11 cellular contexts compared by ENCODE assay signal in the genomic region with DNA sequence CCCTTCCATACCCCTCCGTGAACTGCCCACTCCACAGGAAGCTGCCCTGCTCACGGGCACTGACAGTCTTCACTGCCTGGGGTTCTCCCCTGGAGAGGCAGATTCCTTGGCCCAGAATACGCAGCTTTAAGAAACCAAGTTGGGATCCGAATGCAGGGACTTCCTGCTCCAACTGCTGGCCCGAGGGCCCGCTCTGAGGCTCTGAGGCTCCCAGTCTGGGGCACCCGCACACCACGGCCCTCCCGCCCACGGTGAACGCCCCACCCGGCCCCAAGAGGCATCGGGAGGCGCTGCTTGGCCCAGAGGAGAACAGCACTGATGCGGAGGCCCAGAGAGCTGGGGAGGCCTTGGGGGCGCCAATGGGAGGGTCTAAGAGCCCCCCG. TPM values are rescaled to one million over a fixed set of nuclear protein-coding genes. Genes with fewer than 3 reads are reported as not detected.
DNase-seq lines count a peak whose midpoint lies in the region; TF ChIP-seq lines count a peak whose summit lies in the region.
"Had no signal": no experiment of that assay in that cellular context is flagged by ENCODE, and none has a peak within 500 bp of the region (broad histone marks: within the 10 kb centered on the region; RNA-seq: fewer than 3 reads in every experiment).

No MANE protein-coding gene starts in this region.

- H3K27ac Mint-ChIP-seq in osteocyte (ENCODE audit: unreplicated experiment) = peak overlapping the region; percentile 91

- H3K27me3 Mint-ChIP-seq in osteocyte (ENCODE audit: unreplicated experiment) = no peaks in the 10 kb centered on the region

- peak overlapping the region; percentile 29 for H3K4me3 Mint-ChIP-seq in osteocyte (ENCODE audit: unreplicated experiment)

- DNase-seq in stimulated activated CD4-positive, alpha-beta T cell treated with anti-CD3 and anti-CD28 coated beads, Interleukin-1b, Interleukin-23, amount 100 ng/mL, for 48 hours = peak; percentile 0
- no peak for DNase-seq in stimulated activated CD4-positive, alpha-beta T cell treated with anti-CD3 and anti-CD28 coated beads, Interleukin-4, amount 100 ng/mL, for 24 hours
- DNase-seq in cardiac septum (ENCODE audit: low spot score) (peak; percentile 73), osteocyte (ENCODE audit: extremely low spot score, unreplicated experiment) (no peak), HPDE6-E6E7 (ENCODE audit: extremely low spot score) (no peak), DMS53 (lab: John Stamatoyannopoulos, UW) (no peak), iPS-NIHi7 (ENCODE audit: extremely low spot score) (no peak), UCSD-AML1 (lab: John Stamatoyannopoulos, UW; ENCODE audit: unreplicated experiment) (no peak)
- DNase-seq: activated CD8-positive, alpha-beta memory T cell treated with anti-CD3 and anti-CD28 coated beads, Interleukin-2, amount 50 U/mL, for 48 hours; NCI-H187 had no signal

- intact Hi-C loops in cardiac septum (cut with DNase I) = no loop called here

- peaks cover 57% of the 10 kb centered on the region for H3K4me1 Mint-ChIP-seq in osteocyte (ENCODE audit: unreplicated experiment)

- no peaks in the 10 kb centered on the region for H3K9me3 Mint-ChIP-seq in osteocyte (ENCODE audit: unreplicated experiment)

- TF ChIP-seq CTCF in osteocyte (IDR thresholded peaks at IDR 0.05) = no peak

- H3K36me3 Mint-ChIP-seq in osteocyte (ENCODE audit: unreplicated experiment) = no peaks in the 10 kb centered on the region

RNA-seq across cellular contexts. Expression of gene IGF2, which starts 42.3 kb away (rescaled TPM):
- total RNA-seq in cardiac septum (87.7 TPM), osteocyte (521 and 590 TPM in 2 replicates)
- total RNA-seq: G401 had no signal

Comparison
In these comparisons a context has a peak if more than half of its experiments do, and no peak if none do; other contexts are left out.
1. DNase-seq: peak in stimulated activated CD4-positive, alpha-beta T cell treated with anti-CD3 and anti-CD28 coated beads, Interleukin-1b, Interleukin-23, amount 100 ng/mL, for 48 hours (single experiment) and cardiac septum (single experiment); none in stimulated activated CD4-positive, alpha-beta T cell treated with anti-CD3 and anti-CD28 coated beads, Interleukin-4, amount 100 ng/mL, for 24 hours (single experiment), osteocyte (single experiment), HPDE6-E6E7 (single experiment), DMS53 (single experiment), iPS-NIHi7 (single experiment) and UCSD-AML1 (single experiment).